Comparison of ENCODE assay signal across 1 cellular context in genomic region chr19:5691930-5692784, GRCh38.
TF ChIP-seq lines count a peak whose summit lies in the region.

No MANE protein-coding gene starts in this region.

TF ChIP-seq in K562, 482 proteins besides CTCF, POLR2A, EP300 and RAD21 (continued from another document and continues in another):
- no peak for TF ChIP-seq REST (CRISPR knock-in tag; IDR thresholded peaks at IDR 0.05; ENCODE audit: low read depth)
- TF ChIP-seq ELK1 (CRISPR knock-in tag; IDR thresholded peaks at IDR 0.05): no peak
- TF ChIP-seq NELFE (IDR thresholded peaks at IDR 0.05; ENCODE audit: insufficient read depth, insufficient read length): no peak
- peak; percentile 20; the same call in 1 of the 2 replicates for TF ChIP-seq FOXP1 (CRISPR knock-in tag; IDR thresholded peaks at IDR 0.05)
- TF ChIP-seq ETV1 (tag; conservative IDR thresholded peaks at IDR 0.05; ENCODE audit: low read depth): no peak
- TF ChIP-seq ZNF780A (CRISPR knock-in tag; IDR thresholded peaks at IDR 0.05): no peak
- no peak for TF ChIP-seq BMI1 (IDR thresholded peaks at IDR 0.05; ENCODE audit: low read length)
- no peak for TF ChIP-seq MXD1 (CRISPR knock-in tag; IDR thresholded peaks at IDR 0.05; ENCODE audit: borderline replicate concordance, poor library complexity, severe bottlenecking)
- TF ChIP-seq SIX5 (IDR thresholded peaks at IDR 0.05; ENCODE audit: borderline replicate concordance in 1 of 2, insufficient read depth in 1 of 2, low read depth in 1 of 2, low read length in 2 of 2): no peak
- TF ChIP-seq PHTF2 (CRISPR knock-in tag; IDR thresholded peaks at IDR 0.05): no peak
- TF ChIP-seq HMGN3 (IDR thresholded peaks at IDR 0.05; ENCODE audit: borderline replicate concordance, extremely low read depth, insufficient read length, low read depth, low read length): peak; percentile 73
- TF ChIP-seq MEIS2 (IDR thresholded peaks at IDR 0.05; ENCODE audit: partially characterized antibody): no peak
- no peak for TF ChIP-seq SRSF9 (IDR thresholded peaks at IDR 0.05; ENCODE audit: borderline replicate concordance, low read depth, low read length)
- TF ChIP-seq TAL1 (IDR thresholded peaks at IDR 0.05): no peak
- no peak for TF ChIP-seq HDGF (IDR thresholded peaks at IDR 0.05)
- TF ChIP-seq MBD2 (IDR thresholded peaks at IDR 0.05; ENCODE audit: borderline replicate concordance, low read depth): peak; percentile 5; the same call in 1 of the 2 replicates
- TF ChIP-seq HDAC8 (tag; IDR thresholded peaks at IDR 0.05): no peak
- TF ChIP-seq E2F5 (CRISPR knock-in tag; IDR thresholded peaks at IDR 0.05): no peak
- no peak for TF ChIP-seq BACH1 (tag; IDR thresholded peaks at IDR 0.05)
- TF ChIP-seq SMAD2 (IDR thresholded peaks at IDR 0.05; ENCODE audit: low read depth, low read length): no peak
- no peak for TF ChIP-seq NKRF (IDR thresholded peaks at IDR 0.05; ENCODE audit: borderline replicate concordance)
- TF ChIP-seq ZNF507 (tag; conservative IDR thresholded peaks at IDR 0.05): no peak
- no peak for TF ChIP-seq SRSF7 (optimal IDR thresholded peaks at IDR 0.05; ENCODE audit: low read depth, low read length)
- TF ChIP-seq NR2C1 (IDR thresholded peaks at IDR 0.05): no peak
- no peak for TF ChIP-seq NR2C1 (tag; IDR thresholded peaks at IDR 0.05)
- TF ChIP-seq MEF2D (tag; conservative IDR thresholded peaks at IDR 0.05; ENCODE audit: low read depth): no peak
- no peak for TF ChIP-seq CBX8 (IDR thresholded peaks at IDR 0.05; ENCODE audit: borderline replicate concordance, extremely low read depth, low read depth, low read length, poor library complexity, severe bottlenecking)
- no peak for TF ChIP-seq HES1 (IDR thresholded peaks at IDR 0.05; ENCODE audit: low read depth)
- TF ChIP-seq E2F8 (IDR thresholded peaks at IDR 0.05; ENCODE audit: low read depth, partially characterized antibody): no peak
- TF ChIP-seq CREB3L1 (IDR thresholded peaks at IDR 0.05; ENCODE audit: borderline replicate concordance, low read depth): no peak
- no peak for TF ChIP-seq ZBTB5 (IDR thresholded peaks at IDR 0.05)
- TF ChIP-seq EGR1 (conservative IDR thresholded peaks at IDR 0.05): peak; percentile 53
- TF ChIP-seq RBBP5 (IDR thresholded peaks at IDR 0.05; ENCODE audit: borderline replicate concordance, insufficient read depth, low read length, poor library complexity, severe bottlenecking): peak; percentile 6
- TF ChIP-seq VEZF1 (CRISPR knock-in tag; IDR thresholded peaks at IDR 0.05): no peak; the same call in 1 of the 2 replicates
- TF ChIP-seq PKNOX1 (IDR thresholded peaks at IDR 0.05): 0 out of 2 replicates have a peak, but pooled peaks have one; percentile 4
- peak; percentile 37; the same call in 1 of the 2 replicates for TF ChIP-seq TFAP4 (CRISPR knock-in tag; IDR thresholded peaks at IDR 0.05; ENCODE audit: borderline replicate concordance)
- no peak for TF ChIP-seq ELF4 (CRISPR knock-in tag; IDR thresholded peaks at IDR 0.05)
- no peak for TF ChIP-seq GATA2 (CRISPR knock-in tag; IDR thresholded peaks at IDR 0.05)
- no peak for TF ChIP-seq ZNF197 (CRISPR knock-in tag; IDR thresholded peaks at IDR 0.05; ENCODE audit: low read depth)
- no peak for TF ChIP-seq SP2 (IDR thresholded peaks at IDR 0.05; ENCODE audit: extremely low read depth, low read depth, low read length, poor library complexity, severe bottlenecking)
- TF ChIP-seq BRD4 (IDR thresholded peaks at IDR 0.05): no peak
